Comparison of ENCODE assay signal across 27 cellular contexts in the genomic region with DNA sequence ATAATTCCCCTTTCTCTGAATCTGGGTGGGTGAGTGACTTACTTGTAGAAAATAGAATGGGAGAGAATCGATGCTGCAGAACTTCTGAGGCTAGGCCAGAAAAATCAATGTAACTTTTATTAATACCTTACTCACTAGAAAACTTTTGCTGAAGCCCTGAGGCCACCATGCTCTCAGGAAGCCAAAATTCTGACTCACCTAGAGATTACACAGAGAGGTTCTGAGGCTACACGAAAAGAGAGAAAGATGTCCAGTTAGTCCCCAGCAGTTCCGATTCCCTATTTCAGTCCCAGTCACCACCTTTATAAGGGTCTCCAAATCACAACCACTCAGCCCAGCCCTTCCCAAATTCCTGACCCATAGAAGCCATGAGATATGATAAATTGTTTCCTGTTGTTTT.
DNase-seq lines count a peak whose midpoint lies in the region; ATAC-seq and TF ChIP-seq lines count a peak whose summit lies in the region.
"Had no signal": no experiment of that assay in that cellular context is flagged by ENCODE, and none has a peak within 500 bp of the region (broad histone marks: within the 10 kb centered on the region; RNA-seq: fewer than 3 reads in every experiment).

No MANE protein-coding gene starts in this region.

- intact Hi-C loops in dorsolateral prefrontal cortex (cut with DNase I) = no loop called here

- no peak overlapping the region for H3K4me3 ChIP-seq in RWPE2 (ENCODE audit: severe bottlenecking)
- no peak overlapping the region for H3K4me3 ChIP-seq in fibroblast of villous mesenchyme (ENCODE audit: low read depth, low read length)
- no peak overlapping the region for H3K4me3 ChIP-seq in dorsolateral prefrontal cortex
- H3K4me3 ChIP-seq: ascending aorta, gastroesophageal sphincter, hepatocyte, lower lobe of right lung, upper lobe of left lung had no signal

- peaks cover 9% of the 10 kb centered on the region for H3K4me1 ChIP-seq in RWPE2 (ENCODE audit: insufficient read depth, poor library complexity, severe bottlenecking)
- H3K4me1 ChIP-seq: ascending aorta had no signal

- no peaks in the 10 kb centered on the region for H3K9me3 ChIP-seq in RWPE2 (ENCODE audit: severe bottlenecking)
- H3K9me3 ChIP-seq: ascending aorta, gastroesophageal sphincter, lower lobe of right lung, upper lobe of left lung had no signal

- TF ChIP-seq CTCF in RWPE2 (IDR thresholded peaks at IDR 0.05; ENCODE audit: poor library complexity, severe bottlenecking) (no peak), fibroblast of villous mesenchyme (IDR thresholded peaks at IDR 0.05; ENCODE audit: insufficient read depth, low read depth, low read length) (no peak), dorsolateral prefrontal cortex (IDR thresholded peaks at IDR 0.05 in 54 of 56, conservative IDR thresholded peaks at IDR 0.05 in 2 of 56; ENCODE audit: low read depth in 1 of 56, partially characterized antibody in 56 of 56) (no peak)

- no peaks in the 10 kb centered on the region for H3K36me3 ChIP-seq in RWPE2 (ENCODE audit: low read depth)
- H3K36me3 ChIP-seq: ascending aorta, lower lobe of right lung, upper lobe of left lung had no signal

- no peaks in the 10 kb centered on the region for H3K27me3 ChIP-seq in RWPE2 (ENCODE audit: insufficient read depth, poor library complexity, severe bottlenecking)
- no peaks in the 10 kb centered on the region for H3K27me3 ChIP-seq in dorsolateral prefrontal cortex
- H3K27me3 ChIP-seq: ascending aorta, gastroesophageal sphincter, hepatocyte, upper lobe of left lung had no signal

- peak overlapping the region; percentile 49 for H3K27ac ChIP-seq in RWPE2 (ENCODE audit: poor library complexity, severe bottlenecking)
- no peak overlapping the region for H3K27ac ChIP-seq in dorsolateral prefrontal cortex
- H3K27ac ChIP-seq: ascending aorta, gastroesophageal sphincter, hepatocyte, lower lobe of right lung, upper lobe of left lung had no signal

- DNase-seq in AG20443 (ENCODE audit: low spot score) = peak; percentile 26
- DNase-seq in HPDE6-E6E7 (ENCODE audit: extremely low spot score) = peak; percentile 54
- DNase-seq in RWPE2 (ENCODE audit: low spot score) = no peak
- peak; percentile 11 for DNase-seq in fibroblast of villous mesenchyme (ENCODE audit: low read depth)
- DNase-seq in DMS153 (lab: John Stamatoyannopoulos, UW) = no peak
- no peak for DNase-seq in dedifferentiated amniotic fluid mesenchymal stem cell (ENCODE audit: extremely low spot score)
- DNase-seq in dorsolateral prefrontal cortex = no peak
- DNase-seq: activated CD4-positive, alpha-beta T cell treated with anti-CD3 and anti-CD28 coated beads for 4 hours; activated CD8-positive, alpha-beta memory T cell treated with anti-CD3 and anti-CD28 coated beads for 24 hours; activated effector memory CD4-positive, alpha-beta T cell treated with anti-CD3 and anti-CD28 coated beads, Interleukin-2, amount 50 U/mL, for 16 hours; activated naive CD8-positive, alpha-beta T cell treated with anti-CD3 and anti-CD28 coated beads for 36 hours; activated T-cell treated with anti-CD3 and anti-CD28 coated beads for 4 hours; AML-193; CD4-positive, CD25-positive, alpha-beta regulatory T cell; central memory CD4-positive, alpha-beta T cell; KG1; lower lobe of right lung; NCI-H1417 treated with DMSO at 0.1 percent for 48 hours; NCI-H2029 treated with DMSO at 0.1 percent for 48 hours; NCI-H524 treated with DMSO at 0.1 percent for 48 hours; substantia nigra; upper lobe of left lung had no signal

- ATAC-seq in RWPE2 (ENCODE audit: low read depth) = peak; percentile 82
- ATAC-seq in HG03571 (IDR thresholded peaks at IDR 0.05; ENCODE audit: unreplicated experiment) = no peak
- ATAC-seq: gastroesophageal sphincter; lower lobe of right lung; stimulated activated memory B cell treated with anti-CD40 and anti-IgM and Interleukin-4, amounts not matched to agents 10 μg/mL and 1 μg/mL and 100 μg/mL, for 72 hours had no signal

Comparison
In these comparisons a context has a peak if more than half of its experiments do, and no peak if none do; other contexts are left out.
1. DNase-seq: peak in AG20443 (single experiment), HPDE6-E6E7 (single experiment) and fibroblast of villous mesenchyme (single experiment); none in RWPE2 (single experiment), DMS153 (single experiment), dedifferentiated amniotic fluid mesenchymal stem cell (single experiment) and dorsolateral prefrontal cortex (0 of 10).